Comparison of ENCODE assay signal across 7 cellular contexts in genomic region chr6:161029195-161029809, GRCh38. TPM values are rescaled to one million over a fixed set of nuclear protein-coding genes. Genes with fewer than 3 reads are reported as not detected.
DNase-seq lines count a peak whose midpoint lies in the region; ATAC-seq and TF ChIP-seq lines count a peak whose summit lies in the region.

No MANE protein-coding gene starts in this region.

- peaks cover 11% of the 10 kb centered on the region for H3K36me3 Mint-ChIP-seq in activated B cell treated with CpG ODN at 0.5 μM for 24 hours (ENCODE audit: low read depth)
- peaks cover 11% of the 10 kb centered on the region for H3K36me3 Mint-ChIP-seq in activated T-helper 2 cell treated with anti-CD3 and anti-CD28 coated beads, Interferon-gamma antibody, Interleukin-2, Interleukin-4, amounts not matched to agents 10 μg/mL and 5 μg/mL and 100 μg/mL, durations not matched to agents 14 hours and 24 hours and 36 hours (ENCODE audit: low read depth)

- no peaks in the 10 kb centered on the region for H3K27me3 Mint-ChIP-seq in activated B cell treated with CpG ODN at 0.5 μM for 24 hours
- H3K27me3 Mint-ChIP-seq in activated T-helper 2 cell treated with anti-CD3 and anti-CD28 coated beads, Interferon-gamma antibody, Interleukin-2, Interleukin-4, amounts not matched to agents 10 μg/mL and 5 μg/mL and 100 μg/mL, durations not matched to agents 14 hours and 24 hours and 36 hours (ENCODE audit: low read depth): no peaks in the 10 kb centered on the region

- DNase-seq in activated B cell treated with CpG ODN at 0.5 μM for 24 hours: no peak
- no peak for DNase-seq in sciatic nerve (ENCODE audit: low spot score)
- DNase-seq in activated T-helper 2 cell treated with anti-CD3 and anti-CD28 coated beads, Interferon-gamma antibody, Interleukin-2, Interleukin-4, amounts not matched to agents 10 μg/mL and 5 μg/mL and 100 μg/mL, durations not matched to agents 14 hours and 24 hours and 36 hours (ENCODE audit: low spot score): no peak
- no peak for DNase-seq in NCI-H82 treated with DMSO at 0.1 percent for 48 hours (lab: John Stamatoyannopoulos, UW; ENCODE audit: unreplicated experiment)
- DNase-seq in SW 1271 (lab: John Stamatoyannopoulos, UW): no peak

- peak; percentile 73 for ATAC-seq in GM19023 (IDR thresholded peaks at IDR 0.05; ENCODE audit: unreplicated experiment)
- ATAC-seq in HG02885 (IDR thresholded peaks at IDR 0.05; ENCODE audit: poor library complexity, unreplicated experiment): peak; percentile 88
- ATAC-seq in activated B cell treated with CpG ODN at 0.5 μM for 24 hours (ENCODE audit: low read depth): peak; percentile 28
- ATAC-seq in sciatic nerve: peak; percentile 89

- CTCF ChIA-PET in activated B cell treated with CpG ODN at 0.5 μM for 24 hours (lab: Charles Lee): no interaction called here

- H3K4me1 Mint-ChIP-seq in activated B cell treated with CpG ODN at 0.5 μM for 24 hours: peaks cover 38% of the 10 kb centered on the region
- H3K4me1 Mint-ChIP-seq in activated T-helper 2 cell treated with anti-CD3 and anti-CD28 coated beads, Interferon-gamma antibody, Interleukin-2, Interleukin-4, amounts not matched to agents 10 μg/mL and 5 μg/mL and 100 μg/mL, durations not matched to agents 14 hours and 24 hours and 36 hours (ENCODE audit: low read depth): peaks cover 26% of the 10 kb centered on the region

- no peak overlapping the region for H3K27ac Mint-ChIP-seq in activated B cell treated with CpG ODN at 0.5 μM for 24 hours
- H3K27ac Mint-ChIP-seq in activated T-helper 2 cell treated with anti-CD3 and anti-CD28 coated beads, Interferon-gamma antibody, Interleukin-2, Interleukin-4, amounts not matched to agents 10 μg/mL and 5 μg/mL and 100 μg/mL, durations not matched to agents 14 hours and 24 hours and 36 hours: no peak overlapping the region

- no peak for TF ChIP-seq CTCF in activated B cell treated with CpG ODN at 0.5 μM for 24 hours (IDR thresholded peaks at IDR 0.05)

- H3K4me3 Mint-ChIP-seq in activated B cell treated with CpG ODN at 0.5 μM for 24 hours: peak overlapping the region; percentile 5
- no peak overlapping the region for H3K4me3 Mint-ChIP-seq in activated T-helper 2 cell treated with anti-CD3 and anti-CD28 coated beads, Interferon-gamma antibody, Interleukin-2, Interleukin-4, amounts not matched to agents 10 μg/mL and 5 μg/mL and 100 μg/mL, durations not matched to agents 14 hours and 24 hours and 36 hours (ENCODE audit: low read depth)

- no peaks in the 10 kb centered on the region for H3K9me3 Mint-ChIP-seq in activated B cell treated with CpG ODN at 0.5 μM for 24 hours
- no peaks in the 10 kb centered on the region for H3K9me3 Mint-ChIP-seq in activated T-helper 2 cell treated with anti-CD3 and anti-CD28 coated beads, Interferon-gamma antibody, Interleukin-2, Interleukin-4, amounts not matched to agents 10 μg/mL and 5 μg/mL and 100 μg/mL, durations not matched to agents 14 hours and 24 hours and 36 hours

- intact Hi-C loops in activated B cell treated with CpG ODN at 0.5 μM for 24 hours (cut with micrococcal nuclease): loop anchor here (5.0 kb wide), 1 partner anchor 37 kb away; the partner anchor contains the start of gene MAP3K4
- intact Hi-C loops in sciatic nerve (cut with DNase I): no loop called here
- intact Hi-C loops in activated T-helper 2 cell treated with anti-CD3 and anti-CD28 coated beads, Interferon-gamma antibody, Interleukin-2, Interleukin-4, amounts not matched to agents 10 μg/mL and 5 μg/mL and 100 μg/mL, durations not matched to agents 14 hours and 24 hours and 36 hours (cut with micrococcal nuclease): no loop called here

- POLR2A ChIA-PET in activated B cell treated with CpG ODN at 0.5 μM for 24 hours (lab: Charles Lee): no interaction called here

RNA-seq across cellular contexts. Expression of gene MAP3K4, which starts 37.7 kb away (rescaled TPM):
- total RNA-seq in activated B cell treated with CpG ODN at 0.5 μM for 24 hours (50.6 and 66.5 TPM in 2 replicates), sciatic nerve (95.0 TPM)
- 49.3 and 53.7 TPM in 2 replicates for total RNA-seq in activated T-helper 2 cell treated with anti-CD3 and anti-CD28 coated beads, Interferon-gamma antibody, Interleukin-2, Interleukin-4, amounts not matched to agents 10 μg/mL and 5 μg/mL and 100 μg/mL, durations not matched to agents 14 hours and 24 hours and 36 hours

Comparison
In these comparisons a context has a peak if more than half of its experiments do, and no peak if none do; other contexts are left out.
1. ATAC-seq: peak in every context shown above with its lines; median percentile 89 in sciatic nerve; 88 in HG02885; 73 in GM19023; 28 in activated B cell treated with CpG ODN at 0.5 μM for 24 hours.